In the genomic region with DNA sequence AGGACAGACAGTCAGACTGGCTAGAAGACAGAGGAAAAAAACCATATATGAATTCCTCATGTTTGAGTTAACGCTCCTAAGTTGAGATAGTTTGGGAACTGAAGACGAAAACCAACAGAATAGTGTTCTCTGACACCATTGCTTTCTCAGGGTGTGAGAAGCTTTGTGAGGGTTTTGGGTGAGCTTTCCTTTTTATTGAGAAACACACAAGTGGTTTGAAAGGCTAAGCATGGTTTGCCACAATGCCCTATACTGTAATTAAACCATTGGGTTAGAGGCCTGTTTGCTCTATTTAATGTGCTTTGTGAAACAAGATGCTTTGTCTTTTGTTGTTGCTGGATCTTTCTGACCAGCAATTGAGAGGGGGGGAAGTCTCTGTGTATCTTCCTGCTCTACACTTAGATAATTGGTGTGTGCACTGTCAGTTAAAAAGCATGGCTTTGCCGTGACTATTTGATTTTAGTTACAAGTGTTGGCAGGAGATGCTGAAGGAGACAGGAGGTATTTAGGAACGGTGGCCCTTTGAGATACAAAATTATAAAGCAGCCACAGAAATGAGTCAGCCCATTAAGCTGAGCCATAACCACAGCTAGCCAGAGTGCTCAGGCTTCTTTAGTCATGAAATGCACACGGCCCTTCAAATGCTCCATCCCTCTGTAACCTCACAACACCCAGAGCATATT, we compare ENCODE assay signal across 8 cellular contexts.
DNase-seq lines count a peak whose midpoint lies in the region; FAIRE-seq and TF ChIP-seq lines count a peak whose summit lies in the region.

No MANE protein-coding gene starts in this region.

- FAIRE-seq in HTR-8/SVneo (lab: Jason Lieb, UNC) = peak; percentile 51

- H3K27ac ChIP-seq in SJSA1 (no peak overlapping the region), esophagus muscularis mucosa (replicated peaks in 1 of 4) (no peak overlapping the region), right atrium auricular region (peak overlapping the region in 1 of 2 donors; percentile 7)

- no peak for TF ChIP-seq EP300 in esophagus muscularis mucosa (IDR thresholded peaks at IDR 0.05)

- no peak for TF ChIP-seq POLR2A in esophagus muscularis mucosa (IDR thresholded peaks at IDR 0.05; ENCODE audit: low read depth)

- H3K36me3 ChIP-seq in SJSA1 = no peaks in the 10 kb centered on the region
- H3K36me3 ChIP-seq in esophagus muscularis mucosa = no peaks in the 10 kb centered on the region
- H3K36me3 ChIP-seq in right atrium auricular region = no peaks in the 10 kb centered on the region

- H3K4me1 ChIP-seq in SJSA1 (replicated peaks) (peaks cover 19% of the 10 kb centered on the region), esophagus muscularis mucosa (no peaks in the 10 kb centered on the region), right atrium auricular region (peaks cover 0 to 11% of the 10 kb centered on the region in 2 donors)

- TF ChIP-seq CTCF in esophagus muscularis mucosa (IDR thresholded peaks at IDR 0.05) = no peak
- no peak for TF ChIP-seq CTCF in right atrium auricular region (IDR thresholded peaks at IDR 0.05)

- H3K4me3 ChIP-seq in SJSA1 = no peak overlapping the region
- no peak overlapping the region for H3K4me3 ChIP-seq in esophagus muscularis mucosa
- no peak overlapping the region for H3K4me3 ChIP-seq in right atrium auricular region

- DNase-seq in DMS79 (lab: John Stamatoyannopoulos, UW) = peak; percentile 16
- DNase-seq in HTR-8/SVneo (ENCODE audit: insufficient read length, low spot score) = peak; percentile 42
- peak; percentile 66 to 69 for DNase-seq in SJSA1 (ENCODE audit: low read depth in 1 of 2, low spot score in 2 of 2)
- DNase-seq in islet precursor cell = peak; percentile 88
- DNase-seq in cerebellum (ENCODE audit: low spot score) = no peak
- no peak for DNase-seq in cardiac septum (ENCODE audit: low spot score)
- no peak for DNase-seq in esophagus muscularis mucosa (ENCODE audit: extremely low spot score)
- DNase-seq in right atrium auricular region (ENCODE audit: low spot score) = no peak

- 72% methylated on average over 5 of the region's 5 CpGs for WGBS in esophagus muscularis mucosa

- no peaks in the 10 kb centered on the region for H3K27me3 ChIP-seq in SJSA1 (replicated peaks)
- no peaks in the 10 kb centered on the region for H3K27me3 ChIP-seq in esophagus muscularis mucosa
- no peaks in the 10 kb centered on the region for H3K27me3 ChIP-seq in right atrium auricular region

- H3K9me3 ChIP-seq in SJSA1 (replicated peaks) = no peaks in the 10 kb centered on the region
- no peaks in the 10 kb centered on the region for H3K9me3 ChIP-seq in esophagus muscularis mucosa
- no peaks in the 10 kb centered on the region for H3K9me3 ChIP-seq in right atrium auricular region

- intact Hi-C loops in cardiac septum (cut with DNase I) = no loop called here
- intact Hi-C loops in esophagus muscularis mucosa (cut with DNase I) = no loop called here

Comparison
In these comparisons a context has a peak if more than half of its experiments do, and no peak if none do; other contexts are left out.
1. DNase-seq: peak in DMS79 (single experiment), HTR-8/SVneo (single experiment), SJSA1 (2 of 2) and islet precursor cell (single experiment); none in cerebellum (single experiment), cardiac septum (single experiment), esophagus muscularis mucosa (single experiment) and right atrium auricular region (single experiment).